In the genomic region with DNA sequence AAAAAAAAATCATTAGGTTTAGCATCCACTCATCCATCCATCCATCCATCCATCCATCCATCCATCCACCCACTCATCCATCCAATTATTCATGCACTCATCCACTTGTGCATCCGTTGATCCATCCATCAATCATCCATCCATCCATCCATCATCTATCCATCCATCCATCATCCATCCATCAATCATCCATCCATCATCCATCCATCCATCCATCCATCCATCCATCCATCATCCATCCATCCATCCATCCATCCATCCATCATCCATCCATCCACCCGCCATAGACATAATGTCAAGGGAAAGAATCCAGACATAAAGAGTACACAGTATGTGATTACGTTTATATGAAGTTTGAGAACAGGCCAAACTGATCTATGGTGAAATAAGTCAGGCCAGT, we compare ENCODE assay signal across 1 cellular context.
TF ChIP-seq lines count a peak whose summit lies in the region.

No MANE protein-coding gene starts in this region.

TF ChIP-seq in WTC11, 78 proteins besides CTCF, POLR2A, EP300 and RAD21 (continued from another document):
- TF ChIP-seq, protein P1, sequence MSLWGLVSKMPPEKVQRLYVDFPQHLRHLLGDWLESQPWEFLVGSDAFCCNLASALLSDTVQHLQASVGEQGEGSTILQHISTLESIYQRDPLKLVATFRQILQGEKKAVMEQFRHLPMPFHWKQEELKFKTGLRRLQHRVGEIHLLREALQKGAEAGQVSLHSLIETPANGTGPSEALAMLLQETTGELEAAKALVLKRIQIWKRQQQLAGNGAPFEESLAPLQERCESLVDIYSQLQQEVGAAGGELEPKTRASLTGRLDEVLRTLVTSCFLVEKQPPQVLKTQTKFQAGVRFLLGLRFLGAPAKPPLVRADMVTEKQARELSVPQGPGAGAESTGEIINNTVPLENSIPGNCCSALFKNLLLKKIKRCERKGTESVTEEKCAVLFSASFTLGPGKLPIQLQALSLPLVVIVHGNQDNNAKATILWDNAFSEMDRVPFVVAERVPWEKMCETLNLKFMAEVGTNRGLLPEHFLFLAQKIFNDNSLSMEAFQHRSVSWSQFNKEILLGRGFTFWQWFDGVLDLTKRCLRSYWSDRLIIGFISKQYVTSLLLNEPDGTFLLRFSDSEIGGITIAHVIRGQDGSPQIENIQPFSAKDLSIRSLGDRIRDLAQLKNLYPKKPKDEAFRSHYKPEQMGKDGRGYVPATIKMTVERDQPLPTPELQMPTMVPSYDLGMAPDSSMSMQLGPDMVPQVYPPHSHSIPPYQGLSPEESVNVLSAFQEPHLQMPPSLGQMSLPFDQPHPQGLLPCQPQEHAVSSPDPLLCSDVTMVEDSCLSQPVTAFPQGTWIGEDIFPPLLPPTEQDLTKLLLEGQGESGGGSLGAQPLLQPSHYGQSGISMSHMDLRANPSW (CRISPR knock-in tag; conservative IDR thresholded peaks at IDR 0.05; ENCODE audit: low read depth): no peak
